Comparison of ENCODE assay signal across 18 cellular contexts in the genomic region with DNA sequence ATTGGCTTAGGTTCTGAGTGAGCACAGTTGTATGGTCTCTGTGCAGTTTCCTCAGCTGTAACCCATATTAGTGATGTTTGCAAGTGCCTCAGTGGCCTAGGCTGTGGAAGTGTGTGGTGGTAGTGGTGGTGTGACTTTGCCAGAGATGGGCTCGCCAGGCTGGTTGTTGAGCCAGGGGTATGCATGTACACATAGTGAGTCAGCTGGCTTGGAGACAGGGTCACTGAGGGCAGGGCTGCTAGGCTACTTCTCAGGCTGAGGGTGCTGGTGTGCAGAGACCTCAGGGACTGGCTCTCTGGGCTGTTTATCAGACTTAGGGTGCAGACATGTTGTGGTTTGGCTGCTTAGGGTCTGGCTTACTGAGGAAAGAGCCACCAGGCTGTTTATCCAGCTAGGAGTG. TPM values are rescaled to one million over a fixed set of nuclear protein-coding genes. Genes with fewer than 3 reads are reported as not detected.
DNase-seq lines count a peak whose midpoint lies in the region; TF ChIP-seq lines count a peak whose summit lies in the region.
"Had no signal": no experiment of that assay in that cellular context is flagged by ENCODE, and none has a peak within 500 bp of the region (broad histone marks: within the 10 kb centered on the region; RNA-seq: fewer than 3 reads in every experiment).

No MANE protein-coding gene starts in this region.

- peaks cover 7% of the 10 kb centered on the region for H3K4me1 Mint-ChIP-seq in progenitor cell of endocrine pancreas (ENCODE audit: low read depth)

- H3K27me3 Mint-ChIP-seq in progenitor cell of endocrine pancreas = no peaks in the 10 kb centered on the region

- TF ChIP-seq CTCF in fibroblast of mammary gland (conservative IDR thresholded peaks at IDR 0.05; ENCODE audit: control insufficient read depth, insufficient read depth, low read depth, low read length) (no peak), progenitor cell of endocrine pancreas (IDR thresholded peaks at IDR 0.05; ENCODE audit: unreplicated experiment) (no peak)

- no peak overlapping the region for H3K4me3 Mint-ChIP-seq in progenitor cell of endocrine pancreas (ENCODE audit: low read depth)
- H3K4me3 Mint-ChIP-seq: CD14-positive monocyte, GM23338 had no signal

- H3K9me3 Mint-ChIP-seq in progenitor cell of endocrine pancreas (ENCODE audit: low read depth) = peaks cover 7% of the 10 kb centered on the region
- H3K9me3 Mint-ChIP-seq: GM23338 had no signal

- TF ChIP-seq POLR2A in erythroblast (IDR thresholded peaks at IDR 0.05; ENCODE audit: low read length) = no peak

- H3K36me3 Mint-ChIP-seq in progenitor cell of endocrine pancreas (ENCODE audit: insufficient read depth) = peaks cover 5% of the 10 kb centered on the region

- peak; percentile 13 for DNase-seq in HCEC 1CT
- peak; percentile 12 for DNase-seq in amniotic epithelial cell (ENCODE audit: low read depth)
- DNase-seq in fibroblast of mammary gland (ENCODE audit: low read depth) = peak; percentile 31
- no peak for DNase-seq in progenitor cell of endocrine pancreas (ENCODE audit: low spot score, unreplicated experiment)
- no peak for DNase-seq in erythroblast (lab: John Stamatoyannopoulos, UW)
- no peak for DNase-seq in DMS114 treated with DMSO at 0.1 percent for 48 hours (lab: John Stamatoyannopoulos, UW; ENCODE audit: unreplicated experiment)
- DNase-seq in activated T-cell treated with anti-CD3 and anti-CD28 coated beads, Interleukin-2, amount 50 U/mL, for 1 hour = no peak
- DNase-seq: AML-193, DMS 273 treated with DMSO at 0.1 percent for 48 hours, NCI-H1092, NCI-H146, NCI-H2081 treated with DMSO at 0.1 percent for 48 hours, NCI-H524, Peyer's patch, SHP77 treated with DMSO at 0.1 percent for 48 hours had no signal

- H3K27ac Mint-ChIP-seq in progenitor cell of endocrine pancreas = peak overlapping the region; percentile 71
- H3K27ac Mint-ChIP-seq: CD14-positive monocyte, GM23338 had no signal

- H3K4me3 ChIP-seq in fibroblast of mammary gland (ENCODE audit: control insufficient read depth, low read depth, low read length) = no peak overlapping the region
- H3K4me3 ChIP-seq: GM23338, K562, Peyer's patch had no signal

RNA-seq across cellular contexts. Expression of a gene that starts 14.9 kb away (rescaled TPM):
- 10.6 and 11.6 TPM in 2 replicates for total RNA-seq in progenitor cell of endocrine pancreas

RNA-seq across cellular contexts. Expression of a gene that starts 15.2 kb away (rescaled TPM):
- total RNA-seq in progenitor cell of endocrine pancreas = 1.2 and 1.5 TPM in 2 replicates

Comparison
In these comparisons a context has a peak if more than half of its experiments do, and no peak if none do; other contexts are left out.
1. DNase-seq: peak in HCEC 1CT (single experiment), amniotic epithelial cell (single experiment) and fibroblast of mammary gland (single experiment); none in progenitor cell of endocrine pancreas (single experiment), erythroblast (0 of 2), DMS114 treated with DMSO at 0.1 percent for 48 hours (single experiment) and activated T-cell treated with anti-CD3 and anti-CD28 coated beads, Interleukin-2, amount 50 U/mL, for 1 hour (single experiment).